ENCODE assay signal across 1 cellular context in the genomic region with DNA sequence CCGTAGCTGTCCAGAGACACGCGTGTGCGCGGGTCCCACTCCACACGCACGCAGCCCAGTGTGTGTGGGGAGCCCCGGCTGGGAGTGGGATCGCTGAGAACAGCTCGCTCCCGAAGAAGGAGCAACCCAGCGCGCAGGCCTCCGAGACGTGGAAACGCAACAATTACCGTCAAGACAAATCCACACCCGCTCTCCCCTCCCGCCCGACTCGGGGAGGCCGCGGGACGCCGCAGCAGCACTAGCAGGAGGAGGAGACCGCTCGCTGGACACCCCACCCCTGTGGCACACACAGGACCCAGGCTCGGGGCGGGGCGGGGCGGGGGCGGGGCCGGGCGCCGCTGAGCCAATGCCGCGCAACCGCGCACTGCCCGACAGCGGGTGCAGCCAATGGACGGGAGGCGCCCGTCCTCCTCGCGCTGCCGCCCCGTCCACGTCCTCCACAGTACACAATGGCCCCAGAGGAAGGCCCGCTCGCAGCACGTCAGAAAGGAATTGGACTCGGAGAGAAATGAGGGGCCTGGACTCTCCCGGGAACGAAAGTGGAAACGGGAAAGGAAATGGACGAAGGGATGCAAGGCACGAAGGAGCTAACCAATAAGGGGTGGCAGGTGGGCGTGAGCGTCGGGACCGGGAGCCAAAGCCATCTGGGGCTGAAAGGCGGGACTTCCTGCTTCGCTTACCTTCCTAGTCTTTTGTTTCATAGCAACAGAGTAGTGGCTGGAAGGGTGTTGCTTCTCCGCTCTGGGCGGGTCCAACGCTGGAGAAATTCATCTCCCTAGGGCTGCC.
TF ChIP-seq lines count a peak whose summit lies in the region.

CBLB (minus strand) TSS at position 268 of the 786 bp plus-strand sequence. CDS start 1,435 bp downstream, outside the sequence.

TF ChIP-seq in A549, 52 proteins besides CTCF, POLR2A, EP300 and RAD21 (continued from another document):
- TF ChIP-seq CBX2 (IDR thresholded peaks at IDR 0.05; ENCODE audit: borderline replicate concordance, low read depth) (no peak), HOXB5 (CRISPR knock-in tag; IDR thresholded peaks at IDR 0.05) (no peak), ATOH8 (CRISPR knock-in tag; IDR thresholded peaks at IDR 0.05; ENCODE audit: low read depth) (no peak), RNF2 (IDR thresholded peaks at IDR 0.05; ENCODE audit: borderline replicate concordance, low read depth) (no peak), NR3C1 (IDR thresholded peaks at IDR 0.05) (no peak), ZSCAN20 (CRISPR knock-in tag; IDR thresholded peaks at IDR 0.05) (no peak), PBX3 (IDR thresholded peaks at IDR 0.05) (peak; percentile 93)
TF ChIP-seq in A549: peak in this region for 6.
